In genomic region chr20:47532002-47532401, GRCh38 we compare ENCODE assay signal across 1 cellular context.
TF ChIP-seq lines count a peak whose summit lies in the region.

No MANE protein-coding gene starts in this region.

TF ChIP-seq in GM23338, 12 proteins besides CTCF, POLR2A, EP300 and RAD21 (continued from another document):
- TF ChIP-seq ZNF462 (CRISPR knock-in tag; IDR thresholded peaks at IDR 0.05) (no peak), NANOG (IDR thresholded peaks at IDR 0.05; ENCODE audit: borderline replicate concordance) (no peak), STAT1 (IDR thresholded peaks at IDR 0.05; ENCODE audit: unreplicated experiment) (no peak), JUNB (IDR thresholded peaks at IDR 0.05; ENCODE audit: unreplicated experiment) (no peak), ZNF331 (CRISPR knock-in tag; IDR thresholded peaks at IDR 0.05; ENCODE audit: low read depth) (no peak), EZH2phosphoT487 (IDR thresholded peaks at IDR 0.05; ENCODE audit: unreplicated experiment) (no peak), CREB1 (CRISPR knock-in tag; IDR thresholded peaks at IDR 0.05; ENCODE audit: low read depth) (no peak)
TF ChIP-seq in GM23338: peak in this region for 0.
